ENCODE assay signal across 10 cellular contexts in the genomic region with DNA sequence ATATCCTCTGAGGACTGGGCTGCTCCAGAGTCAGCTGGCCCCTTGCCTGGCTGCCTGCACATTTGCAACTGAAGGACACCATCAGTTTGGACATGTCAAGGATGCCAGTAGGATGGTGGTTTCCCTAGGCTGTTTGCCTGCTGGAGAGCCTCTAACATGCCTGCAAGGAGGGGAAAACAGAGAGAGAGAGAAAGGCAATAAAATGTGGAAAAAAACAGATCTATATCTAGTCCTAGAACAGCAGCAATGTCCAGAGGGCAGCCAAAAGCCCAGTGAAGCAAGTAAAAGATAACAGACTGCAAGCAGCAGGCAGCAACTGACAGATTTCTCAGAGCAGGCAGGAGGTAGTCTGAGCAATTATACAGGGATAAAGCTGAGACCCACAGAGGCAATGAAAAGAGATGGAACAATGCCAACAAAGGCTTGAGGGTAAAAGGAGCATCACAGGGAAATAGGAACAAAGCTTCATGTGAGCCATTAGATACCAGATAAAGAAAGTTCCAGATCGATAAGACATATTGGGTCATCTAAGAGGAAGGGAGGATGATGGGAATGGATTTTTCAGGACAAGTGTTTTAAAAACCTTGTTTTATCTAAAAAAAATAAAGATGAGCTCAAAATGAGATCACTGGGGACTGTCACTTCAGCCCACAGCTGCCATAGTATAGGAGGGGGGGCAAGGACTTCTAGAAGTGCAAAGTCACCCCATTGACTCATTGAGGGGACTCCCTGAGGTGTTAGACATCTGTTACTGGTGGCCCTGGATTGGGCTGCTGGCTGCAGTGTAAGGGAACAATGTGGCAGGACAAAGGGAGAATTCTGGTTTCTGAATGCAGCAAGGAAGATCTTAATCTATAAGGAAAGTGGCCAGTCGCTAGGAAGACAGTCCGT. TPM values are rescaled to one million over a fixed set of nuclear protein-coding genes. Genes with fewer than 3 reads are reported as not detected.
DNase-seq lines count a peak whose midpoint lies in the region; ATAC-seq and TF ChIP-seq lines count a peak whose summit lies in the region.
"Had no signal": no experiment of that assay in that cellular context is flagged by ENCODE, and none has a peak within 500 bp of the region (broad histone marks: within the 10 kb centered on the region; RNA-seq: fewer than 3 reads in every experiment).

No MANE protein-coding gene starts in this region.

- no peaks in the 10 kb centered on the region for H3K79me2 ChIP-seq in PC-3 (ENCODE audit: low read length)

- TF ChIP-seq EP300 in gastroesophageal sphincter (IDR thresholded peaks at IDR 0.05), result no peak

- peaks cover 23% of the 10 kb centered on the region for H3K4me1 ChIP-seq in PC-3 (ENCODE audit: insufficient read depth, low read length)
- peaks cover 0 to 27% (median 11%) of the 10 kb centered on the region in 3 donors for H3K4me1 ChIP-seq in gastroesophageal sphincter
- peaks cover 20 to 39% (median 33%) of the 10 kb centered on the region in 5 donors for H3K4me1 ChIP-seq in subcutaneous abdominal adipose tissue (ENCODE audit: control insufficient read depth in 5 of 5, insufficient read depth in 5 of 5, low read length in 5 of 5)
- no peaks in the 10 kb centered on the region for H3K4me1 ChIP-seq in foreskin keratinocyte

- no peak overlapping the region for H2AFZ ChIP-seq in PC-3 (ENCODE audit: low read length)

- TF ChIP-seq POLR2A in gastroesophageal sphincter (IDR thresholded peaks at IDR 0.05), result no peak

- H3K4me1 Mint-ChIP-seq in type B pancreatic cell (ENCODE audit: unreplicated experiment), result peaks cover 9% of the 10 kb centered on the region
- H3K4me1 Mint-ChIP-seq: B cell had no signal

- no peaks in the 10 kb centered on the region for H3K9me2 ChIP-seq in PC-3 (replicated peaks; ENCODE audit: low read length)

- H3K36me3 ChIP-seq in PC-3 (ENCODE audit: low read depth, low read length) (no peaks in the 10 kb centered on the region), gastroesophageal sphincter (no peaks in the 10 kb centered on the region), subcutaneous abdominal adipose tissue (ENCODE audit: control insufficient read depth in 5 of 5, insufficient read depth in 5 of 5, low read length in 5 of 5) (no peaks in the 10 kb centered on the region)

- H3K9ac ChIP-seq in PC-3 (ENCODE audit: low read length), result no peak overlapping the region
- H3K9ac ChIP-seq in subcutaneous abdominal adipose tissue (ENCODE audit: low read length in 5 of 5), result peak overlapping the region in 3 of 5 donors; percentile 21 to 48 (median 41)

- H3K4me2 ChIP-seq in PC-3 (ENCODE audit: low read length), result peak overlapping the region; percentile 34

- ATAC-seq in PC-3, result peak; percentile 21
- no peak for ATAC-seq in gastroesophageal sphincter
- ATAC-seq in HG02938 (IDR thresholded peaks at IDR 0.05; ENCODE audit: unreplicated experiment), result no peak
- no peak for ATAC-seq in foreskin keratinocyte

- no TSS peak for BruUV-seq in PC-3 (replicated peaks; lab: Mats Ljungman, UMichigan)

- H3K4me3 Mint-ChIP-seq in type B pancreatic cell, result no peak overlapping the region
- H3K4me3 Mint-ChIP-seq: B cell had no signal

- POLR2A ChIA-PET in PC-3 (lab: Charles Lee; ENCODE audit: unreplicated experiment), result interaction anchor here (0.6 kb wide), 1 partner anchor 50 kb away, joined by 3 read pairs; no protein-coding TSS in a partner anchor

- TF ChIP-seq CTCF in PC-3 (conservative IDR thresholded peaks at IDR 0.05; ENCODE audit: low read depth, low read length), result no peak
- TF ChIP-seq CTCF in gastroesophageal sphincter (IDR thresholded peaks at IDR 0.05), result no peak
- no peak for TF ChIP-seq CTCF in type B pancreatic cell (conservative IDR thresholded peaks at IDR 0.05)
- TF ChIP-seq CTCF in foreskin keratinocyte (conservative IDR thresholded peaks at IDR 0.05), result no peak

- H4K20me1 ChIP-seq in PC-3 (ENCODE audit: low read length), result no peaks in the 10 kb centered on the region

- no peaks in the 10 kb centered on the region for H3K9me3 ChIP-seq in PC-3 (ENCODE audit: low read length)
- no peaks in the 10 kb centered on the region for H3K9me3 ChIP-seq in gastroesophageal sphincter
- H3K9me3 ChIP-seq in subcutaneous abdominal adipose tissue (ENCODE audit: control insufficient read depth in 5 of 5, low read length in 5 of 5), result no peaks in the 10 kb centered on the region

- H3F3A ChIP-seq in PC-3 (ENCODE audit: low read length, unreplicated experiment), result no peaks in the 10 kb centered on the region

- H3K27ac Mint-ChIP-seq in type B pancreatic cell, result no peak overlapping the region
- H3K27ac Mint-ChIP-seq: B cell had no signal

- CTCF ChIA-PET in PC-3 (lab: Charles Lee), result no interaction called here

- no peaks in the 10 kb centered on the region for H3K27me3 ChIP-seq in PC-3 (ENCODE audit: low read length)
- H3K27me3 ChIP-seq in gastroesophageal sphincter, result no peaks in the 10 kb centered on the region
- no peaks in the 10 kb centered on the region for H3K27me3 ChIP-seq in subcutaneous abdominal adipose tissue (ENCODE audit: control insufficient read depth in 5 of 5, insufficient read depth in 4 of 5, low read length in 5 of 5)
- no peaks in the 10 kb centered on the region for H3K27me3 ChIP-seq in foreskin keratinocyte

- DNase-seq in NCI-H526 (lab: John Stamatoyannopoulos, UW) (peak; percentile 16 to 34), NCI-H526 treated with DMSO at 0.1 percent for 48 hours (lab: John Stamatoyannopoulos, UW) (no peak), PC-3 (peak; percentile 7), type B pancreatic cell (ENCODE audit: extremely low spot score, unreplicated experiment) (no peak), foreskin keratinocyte (no peak)

- WGBS in gastroesophageal sphincter (ENCODE audit: low coverage in 1 of 2), 2 donors, result 50 to 53% methylated on average over 3 of the region's 3 CpGs

- H3K27ac ChIP-seq in PC-3 (ENCODE audit: low read length) (peak overlapping the region; percentile 55; the same call in 1 of the 2 replicates), gastroesophageal sphincter (peak overlapping the region in 3 of 4 donors; percentile 5 to 43 (median 29)), subcutaneous abdominal adipose tissue (ENCODE audit: low read depth, low read length) (peak overlapping the region; percentile 95), foreskin keratinocyte (no peak overlapping the region)
- H3K27ac ChIP-seq: epithelial cell of prostate had no signal

- no peaks in the 10 kb centered on the region for H3K27me3 Mint-ChIP-seq in type B pancreatic cell

- H3K4me3 ChIP-seq in PC-3 (ENCODE audit: low read length) (no peak overlapping the region), gastroesophageal sphincter (no peak overlapping the region), subcutaneous abdominal adipose tissue (ENCODE audit: low read depth in 1 of 5, low read length in 5 of 5) (peak overlapping the region in 1 of 5 donors; percentile 4)

- no peaks in the 10 kb centered on the region for H3K36me3 Mint-ChIP-seq in type B pancreatic cell

- intact Hi-C loops in PC-3 (cut with micrococcal nuclease), result no loop called here

- H3K9me3 Mint-ChIP-seq in type B pancreatic cell, result no peaks in the 10 kb centered on the region

RNA-seq across cellular contexts. Expression of a gene that starts 38.6 kb away (rescaled TPM):
- total RNA-seq in PC-3 (2014; rRNA removed) (129 and 153 TPM in 2 replicates), gastroesophageal sphincter (10 to 100 TPM; 58.7 to 69.9 (median 65.6) TPM), type B pancreatic cell (ENCODE audit: low replicate concordance) (66.0 and 104 TPM in 2 replicates), foreskin keratinocyte (99.9 and 107 TPM in 2 replicates)
- 115 and 131 TPM in 2 replicates for polyA plus RNA-seq in foreskin keratinocyte

Comparison
In these comparisons a context has a peak if more than half of its experiments do, and no peak if none do; other contexts are left out.
1. DNase-seq: peak in NCI-H526 (2 of 2) and PC-3 (single experiment); none in NCI-H526 treated with DMSO at 0.1 percent for 48 hours (single experiment), type B pancreatic cell (single experiment) and foreskin keratinocyte (0 of 2).